10 cellular contexts compared by ENCODE assay signal in genomic region chr3:127015282-127016042, GRCh38. TPM values are rescaled to one million over a fixed set of nuclear protein-coding genes. Genes with fewer than 3 reads are reported as not detected.
A peak's percentile ranks its signal among the peaks of the same experiment; 100 is the strongest.
DNase-seq lines count a peak whose midpoint lies in the region; ATAC-seq and TF ChIP-seq lines count a peak whose summit lies in the region.
"Had no signal": no experiment of that assay in that cellular context is flagged by ENCODE, and none has a peak within 500 bp of the region (broad histone marks: within the 10 kb centered on the region; RNA-seq: fewer than 3 reads in every experiment).

No MANE protein-coding gene starts in this region.

- H3K4ac ChIP-seq in H9 (ENCODE audit: low read depth, low read length), result no peak overlapping the region

- no CpG with 5 or more reads among the region's 17 CpGs for WGBS in H9 (ENCODE audit: extremely low coverage, insufficient read length, low lambda C conversion rate)

- TF ChIP-seq CTCF in H9 (conservative IDR thresholded peaks at IDR 0.05), result no peak

- peaks cover 15 to 48% (median 44%) of the 10 kb centered on the region in 3 experiments; a peak in 6 of 7 replicates for H3K36me3 Mint-ChIP-seq in H9 (ENCODE audit: insufficient read depth in 1 of 3, low read depth in 3 of 3)

- H3K23ac ChIP-seq in H9 (ENCODE audit: insufficient read length, low read depth, low read length), result no peak overlapping the region

- H3K18ac ChIP-seq in H9 (ENCODE audit: insufficient read length, low read depth, low read length), result no peak overlapping the region

- no peak overlapping the region for H3K4me3 Mint-ChIP-seq in H9
- H3K4me3 Mint-ChIP-seq: stimulated activated naive CD8-positive, alpha-beta T cell treated with anti-CD3 and anti-CD28 coated beads, Interleukin-15, Interleukin-2, amounts not matched to agents 100 ng/mL and 50 ng/mL, for 24 hours had no signal

- no peaks in the 10 kb centered on the region for H3K79me1 ChIP-seq in H9 (ENCODE audit: insufficient read depth, low read depth, low read length, poor library complexity, severe bottlenecking)

- H3K4me1 Mint-ChIP-seq in H9, result no peaks in the 10 kb centered on the region

- in situ Hi-C loops in KBM-7 (cut with MboI; ENCODE audit: low pct_unique_long_range_greater_than_20kb, low sequenced_read_pairs), result no loop called here

- no peak overlapping the region for H4K5ac ChIP-seq in H9 (ENCODE audit: insufficient read length, low read depth, low read length)

- ATAC-seq in GM19351 (IDR thresholded peaks at IDR 0.05; ENCODE audit: unreplicated experiment), result peak; percentile 82
- ATAC-seq in HG03095 (IDR thresholded peaks at IDR 0.05; ENCODE audit: unreplicated experiment), result peak; percentile 62
- peak; percentile 31 for ATAC-seq in sciatic nerve
- no peak for ATAC-seq in activated CD4-positive, CD25-positive, alpha-beta regulatory T cell treated with anti-CD3 and anti-CD28 coated beads, Interleukin-2, amount 50 U/mL, for 24 hours

- H3K27me3 Mint-ChIP-seq in H9 (ENCODE audit: low read depth), result no peaks in the 10 kb centered on the region
- H3K27me3 Mint-ChIP-seq: stimulated activated naive CD8-positive, alpha-beta T cell treated with anti-CD3 and anti-CD28 coated beads, Interleukin-15, Interleukin-2, amounts not matched to agents 100 ng/mL and 50 ng/mL, for 24 hours had no signal

- H3K4me2 ChIP-seq in H9 (ENCODE audit: insufficient read depth, insufficient read length, low read length), result no peak overlapping the region

- DNase-seq in SK-N-DZ (ENCODE audit: low spot score), result peak; percentile 84
- DNase-seq in sciatic nerve (ENCODE audit: low spot score), result no peak
- DNase-seq in H9, result no peak
- DNase-seq in KBM-7, result no peak
- DNase-seq: brain microvascular endothelial cell had no signal

- H3K9me3 ChIP-seq in H9 (ENCODE audit: control insufficient read depth, low read depth, low read length), result no peaks in the 10 kb centered on the region
- H3K9me3 ChIP-seq: prostate gland had no signal

- no peak overlapping the region for H3K14ac ChIP-seq in H9 (ENCODE audit: insufficient read depth, low read length)

- H4K91ac ChIP-seq in H9 (ENCODE audit: insufficient read length, low read depth, low read length), result no peak overlapping the region

- no peak overlapping the region for H2AK5ac ChIP-seq in H9 (ENCODE audit: insufficient read length, low read length)

- no peak overlapping the region for H3K9ac ChIP-seq in H9 (ENCODE audit: extremely low read depth, insufficient read length, low read length)

- no peak overlapping the region for H3K27ac Mint-ChIP-seq in H9
- H3K27ac Mint-ChIP-seq: stimulated activated naive CD8-positive, alpha-beta T cell treated with anti-CD3 and anti-CD28 coated beads, Interleukin-15, Interleukin-2, amounts not matched to agents 100 ng/mL and 50 ng/mL, for 24 hours had no signal

- no peaks in the 10 kb centered on the region for H3K27me3 ChIP-seq in H9 (ENCODE audit: insufficient read depth, low read length)
- H3K27me3 ChIP-seq: brain microvascular endothelial cell had no signal

- no peaks in the 10 kb centered on the region for H3K23me2 ChIP-seq in H9 (ENCODE audit: insufficient read length, low read depth, low read length, poor library complexity, severe bottlenecking)

- H3K27ac ChIP-seq in H9 (ENCODE audit: insufficient read length, low read depth, low read length), result no peak overlapping the region
- H3K27ac ChIP-seq: brain microvascular endothelial cell, prostate gland had no signal

- no peak overlapping the region for H2AFZ ChIP-seq in H9 (ENCODE audit: low read length)

- no peak overlapping the region for H2BK20ac ChIP-seq in H9 (ENCODE audit: low read depth, low read length, poor library complexity, severe bottlenecking)

- H3K79me2 ChIP-seq in H9 (ENCODE audit: insufficient read depth, low read length), result no peaks in the 10 kb centered on the region

- intact Hi-C loops in sciatic nerve (cut with DNase I), result no loop called here

- no peak overlapping the region for H4K8ac ChIP-seq in H9 (replicated peaks; ENCODE audit: insufficient read length, low read depth, low read length)

- H2BK120ac ChIP-seq in H9 (ENCODE audit: low read depth, low read length, poor library complexity, severe bottlenecking), result no peak overlapping the region

- no peak overlapping the region for H2BK5ac ChIP-seq in H9 (ENCODE audit: insufficient read length, low read length)

- no peaks in the 10 kb centered on the region for H3K4me1 ChIP-seq in H9 (ENCODE audit: insufficient read depth, low read length)
- H3K4me1 ChIP-seq: prostate gland had no signal

- H2BK12ac ChIP-seq in H9 (ENCODE audit: insufficient read length, low read depth, low read length), result no peak overlapping the region

- H2BK15ac ChIP-seq in H9 (ENCODE audit: low read depth, low read length), result no peak overlapping the region

- H3T11ph ChIP-seq in H9 (ENCODE audit: low read length), result no peak overlapping the region

- no peaks in the 10 kb centered on the region for H4K20me1 ChIP-seq in H9 (ENCODE audit: control insufficient read depth, insufficient read depth, insufficient read length)

- no peak overlapping the region for H3K56ac ChIP-seq in H9 (ENCODE audit: insufficient read length, low read depth, low read length)

- no peaks in the 10 kb centered on the region for H3K9me3 Mint-ChIP-seq in H9
- H3K9me3 Mint-ChIP-seq: stimulated activated naive CD8-positive, alpha-beta T cell treated with anti-CD3 and anti-CD28 coated beads, Interleukin-15, Interleukin-2, amounts not matched to agents 100 ng/mL and 50 ng/mL, for 24 hours had no signal

RNA-seq across cellular contexts. Expression of gene PLXNA1, which starts 32.5 kb away (rescaled TPM):
- polyA plus RNA-seq in SK-N-DZ (2014; cell fraction: cytosol; rRNA removed), result 35.7 and 45.9 TPM in 2 replicates
- polyA plus RNA-seq in SK-N-DZ (2014; cell fraction: nucleus; rRNA removed), result 116 and 164 TPM in 2 replicates
- total RNA-seq in sciatic nerve, result 35.9 TPM
- 39.6 and 42.1 TPM in 2 replicates for total RNA-seq in H9 (2021)

Comparison
In these comparisons a context has a peak if more than half of its experiments do, and no peak if none do; other contexts are left out.
1. ATAC-seq: peak in GM19351 (single experiment), HG03095 (single experiment) and sciatic nerve (single experiment); none in activated CD4-positive, CD25-positive, alpha-beta regulatory T cell treated with anti-CD3 and anti-CD28 coated beads, Interleukin-2, amount 50 U/mL, for 24 hours (0 of 2).